Comparison of ENCODE assay signal across 12 cellular contexts in genomic region chr10:114604357-114605129, GRCh38. TPM values are rescaled to one million over a fixed set of nuclear protein-coding genes. Genes with fewer than 3 reads are reported as not detected.
DNase-seq lines count a peak whose midpoint lies in the region; FAIRE-seq and TF ChIP-seq lines count a peak whose summit lies in the region.
"Had no signal": no experiment of that assay in that cellular context is flagged by ENCODE, and none has a peak within 500 bp of the region (broad histone marks: within the 10 kb centered on the region; RNA-seq: fewer than 3 reads in every experiment).

No MANE protein-coding gene starts in this region.

- no peaks in the 10 kb centered on the region for H3K9me3 ChIP-seq in adrenal gland (replicated peaks in 1 of 3)
- no peaks in the 10 kb centered on the region for H3K9me3 ChIP-seq in kidney (ENCODE audit: control insufficient read depth in 1 of 2, low read length in 2 of 2)
- no peaks in the 10 kb centered on the region for H3K9me3 ChIP-seq in BE2C

- H3K36me3 Mint-ChIP-seq in T-helper 2 cell treated with Interferon-gamma antibody and Interleukin-4, amounts not matched to agents 5 μg/mL and 100 μg/mL, for 36 hours (ENCODE audit: low read depth) = peaks cover 23% of the 10 kb centered on the region
- H3K36me3 Mint-ChIP-seq: stimulated activated memory B cell treated with anti-CD40 and anti-IgM and Interleukin-4, amounts not matched to agents 10 μg/mL and 1 μg/mL and 100 μg/mL, for 72 hours had no signal

- TF ChIP-seq CTCF in adrenal gland (IDR thresholded peaks at IDR 0.05) (no peak), kidney (IDR thresholded peaks at IDR 0.05; ENCODE audit: borderline replicate concordance, extremely low read depth, insufficient read depth) (no peak), BE2C (IDR thresholded peaks at IDR 0.05; ENCODE audit: low read depth, low read length) (no peak)

- peak overlapping the region; percentile 75 for H3K27ac Mint-ChIP-seq in T-helper 2 cell treated with Interferon-gamma antibody and Interleukin-4, amounts not matched to agents 5 μg/mL and 100 μg/mL, for 36 hours
- H3K27ac Mint-ChIP-seq: endodermal cell; stimulated activated memory B cell treated with anti-CD40 and anti-IgM and Interleukin-4, amounts not matched to agents 10 μg/mL and 1 μg/mL and 100 μg/mL, for 72 hours had no signal

- peaks cover 3% of the 10 kb centered on the region for H3K9me3 Mint-ChIP-seq in T-helper 2 cell treated with Interferon-gamma antibody and Interleukin-4, amounts not matched to agents 5 μg/mL and 100 μg/mL, for 36 hours
- H3K9me3 Mint-ChIP-seq: endodermal cell; stimulated activated memory B cell treated with anti-CD40 and anti-IgM and Interleukin-4, amounts not matched to agents 10 μg/mL and 1 μg/mL and 100 μg/mL, for 72 hours had no signal

- no peak for TF ChIP-seq POLR2A in adrenal gland (IDR thresholded peaks at IDR 0.05)

- H3K36me3 ChIP-seq in adrenal gland (replicated peaks in 1 of 2) (peaks cover 0 to 7% of the 10 kb centered on the region in 2 donors), kidney (ENCODE audit: control insufficient read depth in 1 of 2, insufficient read depth in 2 of 2, low read length in 2 of 2) (peaks cover 5 to 9% of the 10 kb centered on the region in 2 donors), BE2C (no peaks in the 10 kb centered on the region), H7 (replicated peaks; ENCODE audit: control insufficient read depth, insufficient read depth, low read length) (no peaks in the 10 kb centered on the region)

- H3K27me3 Mint-ChIP-seq in T-helper 2 cell treated with Interferon-gamma antibody and Interleukin-4, amounts not matched to agents 5 μg/mL and 100 μg/mL, for 36 hours (ENCODE audit: low read depth) = no peaks in the 10 kb centered on the region
- H3K27me3 Mint-ChIP-seq: stimulated activated memory B cell treated with anti-CD40 and anti-IgM and Interleukin-4, amounts not matched to agents 10 μg/mL and 1 μg/mL and 100 μg/mL, for 72 hours had no signal

- no peak for DNase-seq in T-helper 2 cell treated with Interferon-gamma antibody and Interleukin-4, amounts not matched to agents 5 μg/mL and 100 μg/mL, for 36 hours (ENCODE audit: low spot score)
- DNase-seq in T-helper 2 cell (no peak), adrenal gland (peak in 2 of 7 donors; percentile 19 to 33), kidney (no peak), superior temporal gyrus (ENCODE audit: extremely low spot score) (peak; percentile 57), BE2C (no peak), iPS-NIHi11 (ENCODE audit: low spot score) (no peak), H7 (no peak)
- DNase-seq: activated gamma-delta T cell treated with Interleukin-2 at 50 U/mL for 16 hours, endodermal cell had no signal

- peak overlapping the region; percentile 45 for H3K4me3 Mint-ChIP-seq in T-helper 2 cell treated with Interferon-gamma antibody and Interleukin-4, amounts not matched to agents 5 μg/mL and 100 μg/mL, for 36 hours
- H3K4me3 Mint-ChIP-seq: endodermal cell; stimulated activated memory B cell treated with anti-CD40 and anti-IgM and Interleukin-4, amounts not matched to agents 10 μg/mL and 1 μg/mL and 100 μg/mL, for 72 hours had no signal

- H3K4me3 ChIP-seq in adrenal gland (no peak overlapping the region), kidney (ENCODE audit: low read length in 2 of 2) (no peak overlapping the region), BE2C (ENCODE audit: low read depth, low read length) (no peak overlapping the region), H7 (ENCODE audit: insufficient read depth, low read depth, low read length) (no peak overlapping the region)
- H3K4me3 ChIP-seq: skin epidermis had no signal

- H3K4me1 ChIP-seq in adrenal gland (replicated peaks in 1 of 2) (peaks cover 34 to 51% of the 10 kb centered on the region in 2 donors), kidney (ENCODE audit: control insufficient read depth in 1 of 2, insufficient read depth in 1 of 2, low read depth in 1 of 2, low read length in 2 of 2) (peaks cover 13 to 19% of the 10 kb centered on the region in 2 donors), BE2C (no peaks in the 10 kb centered on the region; the same call in 1 of the 2 replicates)

- H3K27ac ChIP-seq in adrenal gland (peak overlapping the region in 4 of 5 donors; percentile 50 to 78 (median 66)), kidney (ENCODE audit: low read depth in 2 of 2, low read length in 2 of 2) (peak overlapping the region; percentile 47 to 73)

- intact Hi-C loops in adrenal gland (cut with DNase I) = no loop called here
- intact Hi-C loops in kidney (cut with DNase I) = no loop called here

- no peak overlapping the region for H3K9ac ChIP-seq in kidney (ENCODE audit: low read length in 2 of 2)

- H3K27me3 ChIP-seq in adrenal gland (no peaks in the 10 kb centered on the region), BE2C (no peaks in the 10 kb centered on the region), H7 (ENCODE audit: control insufficient read depth, insufficient read depth, low read length) (no peaks in the 10 kb centered on the region)

- FAIRE-seq in kidney (lab: Jason Lieb, UNC) = no peak

- H3K4me1 Mint-ChIP-seq in T-helper 2 cell treated with Interferon-gamma antibody and Interleukin-4, amounts not matched to agents 5 μg/mL and 100 μg/mL, for 36 hours (ENCODE audit: low read depth) = peaks cover 44% of the 10 kb centered on the region
- H3K4me1 Mint-ChIP-seq: stimulated activated memory B cell treated with anti-CD40 and anti-IgM and Interleukin-4, amounts not matched to agents 10 μg/mL and 1 μg/mL and 100 μg/mL, for 72 hours had no signal

- WGBS in adrenal gland, 4 donors = 61 to 68% (median 63%) methylated on average over 5 of the region's 5 CpGs

RNA-seq across cellular contexts. Expression of gene ABLIM1, which starts 53.5 kb away (rescaled TPM):
- total RNA-seq in adrenal gland = 100 to 1,000 TPM in 7 of 8 donors, 10 to 100 TPM in 1; 75.0 to 430 (median 307) TPM
- 10 to 100 TPM; 42.9 to 74.5 (median 72.4) TPM for polyA plus RNA-seq in adrenal gland
- total RNA-seq in kidney = 158 TPM
- polyA plus RNA-seq in kidney (ENCODE audit: insufficient read depth, low read depth, low replicate concordance) = 32.3 TPM
- 44.0 TPM for polyA plus RNA-seq in BE2C (2012; ENCODE audit: insufficient read depth, insufficient read length, low read depth)
- 21.7 and 29.5 TPM in 2 replicates for total RNA-seq in H7 (2014; rRNA removed; shearing (Covaris generic))
